16 cellular contexts compared by ENCODE assay signal in genomic region chr7:93843260-93843659, GRCh38. TPM values are rescaled to one million over a fixed set of nuclear protein-coding genes. Genes with fewer than 3 reads are reported as not detected.
"Had no signal": no experiment of that assay in that cellular context is flagged by ENCODE, and none has a peak within 500 bp of the region (broad histone marks: within the 10 kb centered on the region; RNA-seq: fewer than 3 reads in every experiment).

No MANE protein-coding gene starts in this region.

- ATAC-seq: activated T-helper 17 cell treated with anti-CD3 and anti-CD28 coated beads, Interleukin-2, amount 50 U/mL, for 72 hours; effector memory CD8-positive, alpha-beta T cell; natural killer cell treated with Interleukin-12 subunit alpha and Interleukin-12 subunit beta and Interleukin-15 and Interleukin-18, amount 100 ng/mL, for 72 hours had no signal

- H3K4me1 Mint-ChIP-seq: activated CD4-positive, alpha-beta T cell treated with anti-CD3 and anti-CD28 coated beads, Interleukin-2, amount 10 ng/mL, durations not matched to agents 24 days and 14 days; activated T-helper 17 cell treated with anti-CD3 and anti-CD28 coated beads, Interleukin-2, amount 50 U/mL, for 72 hours; immature natural killer cell had no signal

- H3K27me3 Mint-ChIP-seq: activated CD4-positive, alpha-beta T cell treated with anti-CD3 and anti-CD28 coated beads, Interleukin-2, amount 10 ng/mL, durations not matched to agents 24 days and 14 days; activated T-helper 17 cell treated with anti-CD3 and anti-CD28 coated beads, Interleukin-2, amount 50 U/mL, for 72 hours; dendritic cell treated with granulocyte-macrophage colony-stimulating factor and Interleukin-4, amounts not matched to agents 40 ng/mL and 50 ng/mL, for 4 days; effector memory CD8-positive, alpha-beta T cell had no signal

- H3K27ac Mint-ChIP-seq: activated B cell treated with CpG ODN at 0.5 μM for 24 hours; activated CD4-positive, alpha-beta T cell treated with anti-CD3 and anti-CD28 coated beads, Interleukin-2, amount 10 ng/mL, durations not matched to agents 24 days and 14 days; activated naive CD4-positive, alpha-beta T cell treated with anti-CD3 and anti-CD28 coated beads for 36 hours; activated T-helper 17 cell treated with anti-CD3 and anti-CD28 coated beads, Interleukin-2, amount 50 U/mL, for 72 hours; dendritic cell treated with granulocyte-macrophage colony-stimulating factor and Interleukin-4, amounts not matched to agents 40 ng/mL and 50 ng/mL, for 4 days; effector memory CD8-positive, alpha-beta T cell; immature natural killer cell; natural killer cell treated with Interleukin-12 subunit alpha and Interleukin-12 subunit beta and Interleukin-15 and Interleukin-18, amount 100 ng/mL, for 72 hours; type B pancreatic cell had no signal

- H3K9me3 Mint-ChIP-seq: activated B cell treated with CpG ODN at 0.5 μM for 24 hours; activated CD4-positive, alpha-beta T cell treated with anti-CD3 and anti-CD28 coated beads, Interleukin-2, amount 10 ng/mL, durations not matched to agents 24 days and 14 days; activated naive CD4-positive, alpha-beta T cell treated with anti-CD3 and anti-CD28 coated beads for 36 hours; activated T-helper 17 cell treated with anti-CD3 and anti-CD28 coated beads, Interleukin-2, amount 50 U/mL, for 72 hours; dendritic cell treated with granulocyte-macrophage colony-stimulating factor and Interleukin-4, amounts not matched to agents 40 ng/mL and 50 ng/mL, for 4 days; immature natural killer cell; natural killer cell treated with Interleukin-12 subunit alpha and Interleukin-12 subunit beta and Interleukin-15 and Interleukin-18, amount 100 ng/mL, for 72 hours; type B pancreatic cell had no signal

- DNase-seq: activated B cell treated with CpG ODN at 0.5 μM for 24 hours; activated CD4-positive, alpha-beta T cell treated with anti-CD3 and anti-CD28 coated beads, Interleukin-2, amount 10 ng/mL, durations not matched to agents 24 days and 14 days; activated CD8-positive, alpha-beta memory T cell treated with anti-CD3 and anti-CD28 coated beads for 24 hours; activated naive CD4-positive, alpha-beta T cell treated with anti-CD3 and anti-CD28 coated beads for 36 hours; adrenal gland; brain microvascular endothelial cell; effector memory CD8-positive, alpha-beta T cell; immature natural killer cell; sigmoid colon; stimulated activated CD4-positive, alpha-beta T cell treated with anti-CD3 and anti-CD28 coated beads, Interleukin-12 subunit alpha, Interleukin-12 subunit beta, amount 100 ng/mL, for 4 hours; stimulated activated naive CD4-positive, alpha-beta T cell treated with Interleukin-2 at 50 U/mL for 16 hours had no signal

- H3K4me3 Mint-ChIP-seq: activated B cell treated with CpG ODN at 0.5 μM for 24 hours; activated CD4-positive, alpha-beta T cell treated with anti-CD3 and anti-CD28 coated beads, Interleukin-2, amount 10 ng/mL, durations not matched to agents 24 days and 14 days; activated naive CD4-positive, alpha-beta T cell treated with anti-CD3 and anti-CD28 coated beads for 36 hours; activated T-helper 17 cell treated with anti-CD3 and anti-CD28 coated beads, Interleukin-2, amount 50 U/mL, for 72 hours; dendritic cell treated with granulocyte-macrophage colony-stimulating factor and Interleukin-4, amounts not matched to agents 40 ng/mL and 50 ng/mL, for 4 days; effector memory CD8-positive, alpha-beta T cell; immature natural killer cell; natural killer cell treated with Interleukin-12 subunit alpha and Interleukin-12 subunit beta and Interleukin-15 and Interleukin-18, amount 100 ng/mL, for 72 hours; type B pancreatic cell had no signal

- H3K36me3 Mint-ChIP-seq: immature natural killer cell; natural killer cell treated with Interleukin-12 subunit alpha and Interleukin-12 subunit beta and Interleukin-15 and Interleukin-18, amount 100 ng/mL, for 72 hours; type B pancreatic cell had no signal

RNA-seq across cellular contexts. Expression of gene TFPI2, which starts 47.3 kb away (rescaled TPM):
- total RNA-seq: activated CD4-positive, alpha-beta T cell treated with anti-CD3 and anti-CD28 coated beads, Interleukin-2, amount 10 ng/mL, durations not matched to agents 24 days and 14 days; activated naive CD4-positive, alpha-beta T cell treated with anti-CD3 and anti-CD28 coated beads for 36 hours; natural killer cell treated with Interleukin-12 subunit alpha and Interleukin-12 subunit beta and Interleukin-15 and Interleukin-18, amount 100 ng/mL, for 72 hours; T-helper 1 cell treated with Interleukin-12 subunit alpha and Interleukin-12 subunit beta and Interleukin-4 antibody, amounts not matched to agents 30 ng/mL and 1 ng/mL, for 36 hours had no signal
